12 cellular contexts compared by ENCODE assay signal in genomic region chr16:742905-743304, GRCh38. TPM values are rescaled to one million over a fixed set of nuclear protein-coding genes. Genes with fewer than 3 reads are reported as not detected.
"Had no signal": no experiment of that assay in that cellular context is flagged by ENCODE, and none has a peak within 500 bp of the region (broad histone marks: within the 10 kb centered on the region; RNA-seq: fewer than 3 reads in every experiment).

No MANE protein-coding gene starts in this region.

RNA-seq across cellular contexts. Expression of gene MSLN, which starts 17.6 kb away (rescaled TPM):
- total RNA-seq: activated B cell treated with CpG ODN at 0.5 μM for 24 hours; activated CD4-positive, alpha-beta memory T cell treated with anti-CD3 and anti-CD28 coated beads for 36 hours; activated CD4-positive, alpha-beta memory T cell treated with anti-CD3 and anti-CD28 coated beads, Interleukin-2, amount 10 ng/mL, durations not matched to agents 7 days and 5 days; activated CD4-positive, alpha-beta T cell treated with anti-CD3 and anti-CD28 coated beads for 36 hours; activated CD4-positive, alpha-beta T cell treated with anti-CD3 and anti-CD28 coated beads, Interleukin-2, amount 10 ng/mL, durations not matched to agents 24 days and 14 days; activated CD4-positive, alpha-beta T cell treated with anti-CD3 and anti-CD28 coated beads, Interleukin-2, amount 10 ng/mL, durations not matched to agents 7 days and 5 days; activated CD8-positive, alpha-beta memory T cell treated with anti-CD3 and anti-CD28 coated beads for 36 hours; activated CD8-positive, alpha-beta memory T cell treated with anti-CD3 and anti-CD28 coated beads, Interleukin-2, amount 10 ng/mL, durations not matched to agents 7 days and 5 days; activated CD8-positive, alpha-beta T cell treated with anti-CD3 and anti-CD28 coated beads for 36 hours; activated CD8-positive, alpha-beta T cell treated with anti-CD3 and anti-CD28 coated beads, Interleukin-2, amount 10 ng/mL, durations not matched to agents 7 days and 5 days; T-helper 1 cell treated with Interleukin-12 subunit alpha and Interleukin-12 subunit beta and Interleukin-4 antibody, amounts not matched to agents 30 ng/mL and 1 ng/mL, for 36 hours; T-helper 17 cell had no signal
